23 cellular contexts compared by ENCODE assay signal in genomic region chr10:115662424-115662823, GRCh38.
"Had no signal": no experiment of that assay in that cellular context is flagged by ENCODE, and none has a peak within 500 bp of the region (broad histone marks: within the 10 kb centered on the region; RNA-seq: fewer than 3 reads in every experiment).

No MANE protein-coding gene starts in this region.

- H3K9me3 ChIP-seq: esophagus muscularis mucosa, gastroesophageal sphincter, heart left ventricle, left lung, lower lobe of right lung, mucosa of descending colon had no signal

- H3K4me1 Mint-ChIP-seq: immature natural killer cell, mesothelial cell of epicardium, naive B cell had no signal

- H3K27ac ChIP-seq: coronary artery, dorsolateral prefrontal cortex, esophagus muscularis mucosa, foreskin keratinocyte, gastroesophageal sphincter, heart left ventricle, hepatocyte, left lung, lower lobe of right lung had no signal

- H3K4me3 ChIP-seq: coronary artery, dorsolateral prefrontal cortex, esophagus muscularis mucosa, gastroesophageal sphincter, heart left ventricle, hepatocyte, left lung, lower lobe of right lung, mucosa of descending colon had no signal

- H3K36me3 Mint-ChIP-seq: immature natural killer cell, mesothelial cell of epicardium, naive B cell had no signal

- H3K4me1 ChIP-seq: esophagus muscularis mucosa, foreskin keratinocyte, gastroesophageal sphincter, heart left ventricle, left lung, lower lobe of right lung had no signal

- H3K4me2 ChIP-seq: hepatocyte had no signal

- DNase-seq: dermis blood vessel endothelial cell; dorsolateral prefrontal cortex; effector CD4-positive, alpha-beta T cell; effector memory CD4-positive, alpha-beta T cell; foreskin keratinocyte; heart left ventricle; hypothalamus; immature natural killer cell; islet precursor cell; left cardiac atrium; left lung; left ventricle myocardium superior; lower lobe of right lung; mesenchymal stem cell; mucosa of descending colon; naive B cell had no signal

- H2AFZ ChIP-seq: hepatocyte had no signal

- H3K27me3 Mint-ChIP-seq: naive B cell had no signal

- H3K27me3 ChIP-seq: dorsolateral prefrontal cortex, esophagus muscularis mucosa, foreskin keratinocyte, gastroesophageal sphincter, heart left ventricle, hepatocyte, left lung had no signal

- H3K4me3 Mint-ChIP-seq: immature natural killer cell, mesothelial cell of epicardium, naive B cell had no signal

- H3K9me3 Mint-ChIP-seq: mesothelial cell of epicardium had no signal

- H3K36me3 ChIP-seq: esophagus muscularis mucosa, gastroesophageal sphincter, heart left ventricle, left lung, lower lobe of right lung had no signal

- FAIRE-seq: colon, endothelial cell of umbilical vein had no signal

- ATAC-seq: foreskin keratinocyte, gastroesophageal sphincter, heart left ventricle, left cardiac atrium, left lung, left ventricle myocardium superior, lower lobe of right lung, mucosa of descending colon had no signal

- H3K27ac Mint-ChIP-seq: immature natural killer cell, mesothelial cell of epicardium, naive B cell had no signal
